Comparison of ENCODE assay signal across 36 cellular contexts in genomic region chr7:66163186-66163610, GRCh38.
"Had no signal": no experiment of that assay in that cellular context is flagged by ENCODE, and none has a peak within 500 bp of the region (broad histone marks: within the 10 kb centered on the region; RNA-seq: fewer than 3 reads in every experiment).

No MANE protein-coding gene starts in this region.

- H3K4me3 Mint-ChIP-seq: activated B cell treated with CpG ODN at 0.5 μM for 24 hours; activated CD8-positive, alpha-beta T cell treated with anti-CD3 and anti-CD28 coated beads for 36 hours; activated naive CD4-positive, alpha-beta T cell treated with anti-CD3 and anti-CD28 coated beads, Interleukin-2, amount 50 U/mL, for 24 hours; activated naive CD8-positive, alpha-beta T cell treated with anti-CD3 and anti-CD28 coated beads for 36 hours; activated naive CD8-positive, alpha-beta T cell treated with anti-CD3 and anti-CD28 coated beads, Interleukin-2, amount 50 U/mL, for 24 hours; activated T-cell treated with anti-CD3 and anti-CD28 coated beads, Interleukin-2, amount 50 U/mL, for 4 hours; activated T-helper 17 cell treated with anti-CD3 and anti-CD28 coated beads, Interleukin-2, amount 50 U/mL, for 72 hours; T-cell; T-helper 2 cell treated with Interferon-gamma antibody and Interleukin-4, amounts not matched to agents 5 μg/mL and 100 μg/mL, for 36 hours had no signal

- H3K4me3 ChIP-seq: adrenal gland, body of pancreas, cardiac muscle cell, colonic mucosa, heart left ventricle had no signal

- ATAC-seq: activated CD4-positive, CD25-positive, alpha-beta regulatory T cell treated with anti-CD3 and anti-CD28 coated beads, Interleukin-2, amount 50 U/mL, for 24 hours; activated CD8-positive, alpha-beta T cell treated with anti-CD3 and anti-CD28 coated beads for 36 hours; activated naive CD8-positive, alpha-beta T cell treated with anti-CD3 and anti-CD28 coated beads, Interleukin-2, amount 50 U/mL, for 24 hours; activated T-cell treated with anti-CD3 and anti-CD28 coated beads, Interleukin-2, amount 50 U/mL, for 4 hours; activated T-helper 17 cell treated with anti-CD3 and anti-CD28 coated beads, Interleukin-2, amount 50 U/mL, for 72 hours; body of pancreas; heart left ventricle; T-cell; T-helper 17 cell had no signal

- DNase-seq: activated B cell treated with CpG ODN at 0.5 μM for 24 hours; activated CD4-positive, alpha-beta T cell treated with anti-CD3 and anti-CD28 coated beads for 48 hours; activated CD4-positive, alpha-beta T cell treated with anti-CD3 and anti-CD28 coated beads, Interleukin-2, amount 50 U/mL, for 1 hour; activated CD4-positive, alpha-beta T cell treated with anti-CD3 and anti-CD28 coated beads, Interleukin-2, amount 50 U/mL, for 48 hours; activated CD8-positive, alpha-beta memory T cell treated with anti-CD3 and anti-CD28 coated beads for 24 hours; activated CD8-positive, alpha-beta T cell treated with anti-CD3 and anti-CD28 coated beads for 36 hours; activated effector memory CD4-positive, alpha-beta T cell treated with Interleukin-2 at 50 U/mL for 16 hours; activated gamma-delta T cell treated with Interleukin-2 at 50 U/mL for 16 hours; activated naive CD4-positive, alpha-beta T cell treated with Interleukin-2 at 50 U/mL for 16 hours; activated naive CD8-positive, alpha-beta T cell treated with anti-CD3 and anti-CD28 coated beads for 36 hours; activated naive CD8-positive, alpha-beta T cell treated with anti-CD3 and anti-CD28 coated beads, Interleukin-2, amount 50 U/mL, for 24 hours; activated T-cell treated with anti-CD3 and anti-CD28 coated beads, Interleukin-2, amount 50 U/mL, for 4 hours; adrenal gland; amygdala; aorta; body of pancreas; central memory CD4-positive, alpha-beta T cell; cerebellar nuclear complex; colonic mucosa; effector CD8-positive, alpha-beta T cell; foreskin fibroblast; glutamatergic neuron; heart left ventricle; T-cell; T-helper 17 cell; T1000; WERI-Rb-1 had no signal

- FAIRE-seq: endometrium, endothelial cell of umbilical vein, frontal cortex had no signal

- H3K4me1 ChIP-seq: body of pancreas, colonic mucosa had no signal

- H3K27me3 ChIP-seq: adrenal gland, body of pancreas, cardiac muscle cell, colonic mucosa, heart left ventricle had no signal

- H3K4me1 Mint-ChIP-seq: activated B cell treated with CpG ODN at 0.5 μM for 24 hours; activated T-helper 17 cell treated with anti-CD3 and anti-CD28 coated beads, Interleukin-2, amount 50 U/mL, for 72 hours; T-cell; T-helper 17 cell had no signal

- H3K27ac Mint-ChIP-seq: activated B cell treated with CpG ODN at 0.5 μM for 24 hours; activated CD8-positive, alpha-beta T cell treated with anti-CD3 and anti-CD28 coated beads for 36 hours; activated naive CD4-positive, alpha-beta T cell treated with anti-CD3 and anti-CD28 coated beads, Interleukin-2, amount 50 U/mL, for 24 hours; activated naive CD8-positive, alpha-beta T cell treated with anti-CD3 and anti-CD28 coated beads for 36 hours; activated naive CD8-positive, alpha-beta T cell treated with anti-CD3 and anti-CD28 coated beads, Interleukin-2, amount 50 U/mL, for 24 hours; activated T-helper 17 cell treated with anti-CD3 and anti-CD28 coated beads, Interleukin-2, amount 50 U/mL, for 72 hours; T-cell; T-helper 17 cell; T-helper 2 cell treated with Interferon-gamma antibody and Interleukin-4, amounts not matched to agents 5 μg/mL and 100 μg/mL, for 36 hours had no signal

- H3K27ac ChIP-seq: adrenal gland, body of pancreas, cardiac muscle cell, colonic mucosa, epithelial cell of prostate, heart left ventricle, WERI-Rb-1 had no signal

- H3K9me3 Mint-ChIP-seq: activated naive CD4-positive, alpha-beta T cell treated with anti-CD3 and anti-CD28 coated beads, Interleukin-2, amount 50 U/mL, for 24 hours; activated T-helper 17 cell treated with anti-CD3 and anti-CD28 coated beads, Interleukin-2, amount 50 U/mL, for 72 hours; T-helper 2 cell treated with Interferon-gamma antibody and Interleukin-4, amounts not matched to agents 5 μg/mL and 100 μg/mL, for 36 hours had no signal

- H3K36me3 ChIP-seq: adrenal gland, cardiac muscle cell, colonic mucosa had no signal

- H3K27me3 Mint-ChIP-seq: activated B cell treated with CpG ODN at 0.5 μM for 24 hours; activated CD8-positive, alpha-beta T cell treated with anti-CD3 and anti-CD28 coated beads for 36 hours; activated naive CD4-positive, alpha-beta T cell treated with anti-CD3 and anti-CD28 coated beads, Interleukin-2, amount 50 U/mL, for 24 hours; activated naive CD8-positive, alpha-beta T cell treated with anti-CD3 and anti-CD28 coated beads for 36 hours; activated naive CD8-positive, alpha-beta T cell treated with anti-CD3 and anti-CD28 coated beads, Interleukin-2, amount 50 U/mL, for 24 hours; activated T-helper 17 cell treated with anti-CD3 and anti-CD28 coated beads, Interleukin-2, amount 50 U/mL, for 72 hours; T-cell; T-helper 17 cell had no signal

- H3K9me3 ChIP-seq: adrenal gland, body of pancreas, colonic mucosa had no signal
